In the genomic region with DNA sequence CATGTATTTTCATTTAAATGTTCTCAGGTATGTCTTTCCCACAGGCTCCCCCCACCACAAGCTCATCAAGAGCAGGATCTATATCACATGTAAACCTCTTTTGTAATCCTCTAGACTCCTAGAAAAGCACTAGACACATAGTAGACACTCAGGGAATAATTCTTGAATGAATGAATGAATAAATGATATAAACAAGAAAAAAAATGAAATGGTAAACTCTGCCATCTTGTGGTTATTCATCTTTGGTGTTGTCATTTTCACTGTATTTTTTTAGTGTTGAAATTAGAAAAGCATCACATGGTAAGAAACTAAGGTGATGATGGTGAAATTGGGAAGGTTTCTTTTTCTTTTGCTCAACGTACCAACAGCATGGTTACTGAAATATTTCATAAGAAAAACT, we compare ENCODE assay signal across 2 cellular contexts.
TF ChIP-seq lines count a peak whose summit lies in the region.

No MANE protein-coding gene starts in this region.

TF ChIP-seq in Ishikawa, 13 proteins besides CTCF, POLR2A, EP300 and RAD21 (continued from another document):
- no peak for TF ChIP-seq TAF1 (IDR thresholded peaks at IDR 0.05; ENCODE audit: low read depth)
- TF ChIP-seq, protein P1, sequence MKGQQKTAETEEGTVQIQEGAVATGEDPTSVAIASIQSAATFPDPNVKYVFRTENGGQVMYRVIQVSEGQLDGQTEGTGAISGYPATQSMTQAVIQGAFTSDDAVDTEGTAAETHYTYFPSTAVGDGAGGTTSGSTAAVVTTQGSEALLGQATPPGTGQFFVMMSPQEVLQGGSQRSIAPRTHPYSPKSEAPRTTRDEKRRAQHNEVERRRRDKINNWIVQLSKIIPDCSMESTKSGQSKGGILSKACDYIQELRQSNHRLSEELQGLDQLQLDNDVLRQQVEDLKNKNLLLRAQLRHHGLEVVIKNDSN (IDR thresholded peaks at IDR 0.05): no peak
- TF ChIP-seq CREB1 (IDR thresholded peaks at IDR 0.05; ENCODE audit: low read depth): no peak
- TF ChIP-seq FOXM1 (IDR thresholded peaks at IDR 0.05; ENCODE audit: borderline replicate concordance, low read depth): no peak
- TF ChIP-seq, protein P2, sequence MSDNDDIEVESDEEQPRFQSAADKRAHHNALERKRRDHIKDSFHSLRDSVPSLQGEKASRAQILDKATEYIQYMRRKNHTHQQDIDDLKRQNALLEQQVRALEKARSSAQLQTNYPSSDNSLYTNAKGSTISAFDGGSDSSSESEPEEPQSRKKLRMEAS (IDR thresholded peaks at IDR 0.05): no peak
- TF ChIP-seq TCF12 (IDR thresholded peaks at IDR 0.05; ENCODE audit: low read depth): no peak
- TF ChIP-seq EGR1 (IDR thresholded peaks at IDR 0.05): no peak
- TF ChIP-seq NFIC (IDR thresholded peaks at IDR 0.05): no peak
- no peak for TF ChIP-seq CEBPB (IDR thresholded peaks at IDR 0.05)
- no peak for TF ChIP-seq ZBTB7A (IDR thresholded peaks at IDR 0.05; ENCODE audit: low read depth)
- TF ChIP-seq YY1 (IDR thresholded peaks at IDR 0.05; ENCODE audit: low read depth): no peak

TF ChIP-seq in GM12878, 131 proteins besides CTCF, POLR2A, EP300 and RAD21 (continued from another document):
- TF ChIP-seq ZNF24 (IDR thresholded peaks at IDR 0.05) (peak; percentile 99), SMC3 (IDR thresholded peaks at IDR 0.05; ENCODE audit: borderline replicate concordance, low read length) (peak; percentile 27; the same call in 1 of the 2 replicates), ZNF217 (IDR thresholded peaks at IDR 0.05) (no peak), JUNB (IDR thresholded peaks at IDR 0.05) (no peak), HDAC2 (IDR thresholded peaks at IDR 0.05) (no peak), RAD51 (IDR thresholded peaks at IDR 0.05) (peak; percentile 15; the same call in 1 of the 2 replicates), POU2F2 (IDR thresholded peaks at IDR 0.05; ENCODE audit: borderline replicate concordance, low read depth, low read length) (no peak), RBBP5 (conservative IDR thresholded peaks at IDR 0.05) (no peak), ZNF622 (IDR thresholded peaks at IDR 0.05) (no peak), SREBF2 (IDR thresholded peaks at IDR 0.05; ENCODE audit: low read length) (no peak), MYB (IDR thresholded peaks at IDR 0.05; ENCODE audit: borderline replicate concordance, low read depth, low read length) (no peak), NFXL1 (IDR thresholded peaks at IDR 0.05; ENCODE audit: borderline replicate concordance) (no peak), STAT3 (IDR thresholded peaks at IDR 0.05; ENCODE audit: low read depth, low read length) (no peak), GATAD2B (conservative IDR thresholded peaks at IDR 0.05; ENCODE audit: low read depth) (no peak), ZBED1 (IDR thresholded peaks at IDR 0.05; ENCODE audit: borderline replicate concordance) (no peak)
- TF ChIP-seq, protein P3, sequence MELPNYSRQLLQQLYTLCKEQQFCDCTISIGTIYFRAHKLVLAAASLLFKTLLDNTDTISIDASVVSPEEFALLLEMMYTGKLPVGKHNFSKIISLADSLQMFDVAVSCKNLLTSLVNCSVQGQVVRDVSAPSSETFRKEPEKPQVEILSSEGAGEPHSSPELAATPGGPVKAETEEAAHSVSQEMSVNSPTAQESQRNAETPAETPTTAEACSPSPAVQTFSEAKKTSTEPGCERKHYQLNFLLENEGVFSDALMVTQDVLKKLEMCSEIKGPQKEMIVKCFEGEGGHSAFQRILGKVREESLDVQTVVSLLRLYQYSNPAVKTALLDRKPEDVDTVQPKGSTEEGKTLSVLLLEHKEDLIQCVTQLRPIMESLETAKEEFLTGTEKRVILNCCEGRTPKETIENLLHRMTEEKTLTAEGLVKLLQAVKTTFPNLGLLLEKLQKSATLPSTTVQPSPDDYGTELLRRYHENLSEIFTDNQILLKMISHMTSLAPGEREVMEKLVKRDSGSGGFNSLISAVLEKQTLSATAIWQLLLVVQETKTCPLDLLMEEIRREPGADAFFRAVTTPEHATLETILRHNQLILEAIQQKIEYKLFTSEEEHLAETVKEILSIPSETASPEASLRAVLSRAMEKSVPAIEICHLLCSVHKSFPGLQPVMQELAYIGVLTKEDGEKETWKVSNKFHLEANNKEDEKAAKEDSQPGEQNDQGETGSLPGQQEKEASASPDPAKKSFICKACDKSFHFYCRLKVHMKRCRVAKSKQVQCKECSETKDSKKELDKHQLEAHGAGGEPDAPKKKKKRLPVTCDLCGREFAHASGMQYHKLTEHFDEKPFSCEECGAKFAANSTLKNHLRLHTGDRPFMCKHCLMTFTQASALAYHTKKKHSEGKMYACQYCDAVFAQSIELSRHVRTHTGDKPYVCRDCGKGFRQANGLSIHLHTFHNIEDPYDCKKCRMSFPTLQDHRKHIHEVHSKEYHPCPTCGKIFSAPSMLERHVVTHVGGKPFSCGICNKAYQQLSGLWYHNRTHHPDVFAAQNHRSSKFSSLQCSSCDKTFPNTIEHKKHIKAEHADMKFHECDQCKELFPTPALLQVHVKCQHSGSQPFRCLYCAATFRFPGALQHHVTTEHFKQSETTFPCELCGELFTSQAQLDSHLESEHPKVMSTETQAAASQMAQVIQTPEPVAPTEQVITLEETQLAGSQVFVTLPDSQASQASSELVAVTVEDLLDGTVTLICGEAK (IDR thresholded peaks at IDR 0.05; ENCODE audit: borderline replicate concordance): no peak
- TF ChIP-seq, protein P4, sequence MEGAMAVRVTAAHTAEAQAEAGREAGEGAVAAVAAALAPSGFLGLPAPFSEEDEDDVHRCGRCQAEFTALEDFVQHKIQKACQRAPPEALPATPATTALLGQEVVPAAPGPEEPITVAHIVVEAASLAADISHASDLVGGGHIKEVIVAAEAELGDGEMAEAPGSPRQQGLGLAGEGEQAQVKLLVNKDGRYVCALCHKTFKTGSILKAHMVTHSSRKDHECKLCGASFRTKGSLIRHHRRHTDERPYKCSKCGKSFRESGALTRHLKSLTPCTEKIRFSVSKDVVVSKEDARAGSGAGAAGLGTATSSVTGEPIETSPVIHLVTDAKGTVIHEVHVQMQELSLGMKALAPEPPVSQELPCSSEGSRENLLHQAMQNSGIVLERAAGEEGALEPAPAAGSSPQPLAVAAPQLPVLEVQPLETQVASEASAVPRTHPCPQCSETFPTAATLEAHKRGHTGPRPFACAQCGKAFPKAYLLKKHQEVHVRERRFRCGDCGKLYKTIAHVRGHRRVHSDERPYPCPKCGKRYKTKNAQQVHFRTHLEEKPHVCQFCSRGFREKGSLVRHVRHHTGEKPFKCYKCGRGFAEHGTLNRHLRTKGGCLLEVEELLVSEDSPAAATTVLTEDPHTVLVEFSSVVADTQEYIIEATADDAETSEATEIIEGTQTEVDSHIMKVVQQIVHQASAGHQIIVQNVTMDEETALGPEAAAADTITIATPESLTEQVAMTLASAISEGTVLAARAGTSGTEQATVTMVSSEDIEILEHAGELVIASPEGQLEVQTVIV (IDR thresholded peaks at IDR 0.05; ENCODE audit: borderline replicate concordance, partially characterized antibody): no peak
- TF ChIP-seq, protein P5, sequence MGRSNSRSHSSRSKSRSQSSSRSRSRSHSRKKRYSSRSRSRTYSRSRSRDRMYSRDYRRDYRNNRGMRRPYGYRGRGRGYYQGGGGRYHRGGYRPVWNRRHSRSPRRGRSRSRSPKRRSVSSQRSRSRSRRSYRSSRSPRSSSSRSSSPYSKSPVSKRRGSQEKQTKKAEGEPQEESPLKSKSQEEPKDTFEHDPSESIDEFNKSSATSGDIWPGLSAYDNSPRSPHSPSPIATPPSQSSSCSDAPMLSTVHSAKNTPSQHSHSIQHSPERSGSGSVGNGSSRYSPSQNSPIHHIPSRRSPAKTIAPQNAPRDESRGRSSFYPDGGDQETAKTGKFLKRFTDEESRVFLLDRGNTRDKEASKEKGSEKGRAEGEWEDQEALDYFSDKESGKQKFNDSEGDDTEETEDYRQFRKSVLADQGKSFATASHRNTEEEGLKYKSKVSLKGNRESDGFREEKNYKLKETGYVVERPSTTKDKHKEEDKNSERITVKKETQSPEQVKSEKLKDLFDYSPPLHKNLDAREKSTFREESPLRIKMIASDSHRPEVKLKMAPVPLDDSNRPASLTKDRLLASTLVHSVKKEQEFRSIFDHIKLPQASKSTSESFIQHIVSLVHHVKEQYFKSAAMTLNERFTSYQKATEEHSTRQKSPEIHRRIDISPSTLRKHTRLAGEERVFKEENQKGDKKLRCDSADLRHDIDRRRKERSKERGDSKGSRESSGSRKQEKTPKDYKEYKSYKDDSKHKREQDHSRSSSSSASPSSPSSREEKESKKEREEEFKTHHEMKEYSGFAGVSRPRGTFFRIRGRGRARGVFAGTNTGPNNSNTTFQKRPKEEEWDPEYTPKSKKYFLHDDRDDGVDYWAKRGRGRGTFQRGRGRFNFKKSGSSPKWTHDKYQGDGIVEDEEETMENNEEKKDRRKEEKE (IDR thresholded peaks at IDR 0.05): no peak
- TF ChIP-seq, protein P6, sequence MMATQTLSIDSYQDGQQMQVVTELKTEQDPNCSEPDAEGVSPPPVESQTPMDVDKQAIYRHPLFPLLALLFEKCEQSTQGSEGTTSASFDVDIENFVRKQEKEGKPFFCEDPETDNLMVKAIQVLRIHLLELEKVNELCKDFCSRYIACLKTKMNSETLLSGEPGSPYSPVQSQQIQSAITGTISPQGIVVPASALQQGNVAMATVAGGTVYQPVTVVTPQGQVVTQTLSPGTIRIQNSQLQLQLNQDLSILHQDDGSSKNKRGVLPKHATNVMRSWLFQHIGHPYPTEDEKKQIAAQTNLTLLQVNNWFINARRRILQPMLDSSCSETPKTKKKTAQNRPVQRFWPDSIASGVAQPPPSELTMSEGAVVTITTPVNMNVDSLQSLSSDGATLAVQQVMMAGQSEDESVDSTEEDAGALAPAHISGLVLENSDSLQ (IDR thresholded peaks at IDR 0.05): no peak
